Comparison of ENCODE assay signal across 8 cellular contexts in the genomic region with DNA sequence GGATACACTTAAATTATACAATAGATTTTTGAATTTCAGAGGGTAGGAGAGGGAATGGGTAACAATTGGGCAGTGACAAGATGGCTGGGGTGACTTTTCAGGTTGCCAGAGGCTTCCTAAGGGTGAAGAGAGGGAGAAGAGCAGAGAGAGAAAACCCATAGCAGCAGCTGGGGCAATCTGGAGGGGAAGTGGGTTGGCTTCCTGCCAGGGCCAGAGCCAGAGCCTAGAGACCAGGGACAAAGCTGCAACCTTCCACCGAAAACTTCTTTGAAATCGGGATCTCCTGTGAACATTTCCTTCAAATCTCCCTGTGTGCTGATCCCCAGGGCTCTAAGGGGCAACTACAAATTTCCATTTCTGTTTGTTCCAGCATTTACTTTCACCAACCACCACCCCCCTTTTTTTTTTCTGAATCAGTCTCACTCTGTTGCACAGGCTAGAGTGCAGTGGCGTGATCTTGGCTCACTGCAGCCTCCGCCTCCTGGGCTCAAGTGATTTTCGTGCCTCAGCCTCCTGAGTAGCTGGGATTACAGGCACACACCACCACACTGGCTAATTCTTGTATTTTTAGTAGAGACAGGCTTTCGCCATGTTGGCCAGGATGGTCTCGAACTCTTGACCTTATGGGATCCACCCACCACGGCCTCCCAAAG. TPM values are rescaled to one million over a fixed set of nuclear protein-coding genes. Genes with fewer than 3 reads are reported as not detected.
DNase-seq lines count a peak whose midpoint lies in the region; ATAC-seq, FAIRE-seq and TF ChIP-seq lines count a peak whose summit lies in the region.

No MANE protein-coding gene starts in this region.

- no peaks in the 10 kb centered on the region for H3K27me3 Mint-ChIP-seq in activated CD8-positive, alpha-beta T cell treated with anti-CD3 and anti-CD28 coated beads, Interleukin-2, amount 10 ng/mL, durations not matched to agents 7 days and 5 days (ENCODE audit: low read depth)

- peak overlapping the region; percentile 73 for H3K27ac Mint-ChIP-seq in activated CD8-positive, alpha-beta T cell treated with anti-CD3 and anti-CD28 coated beads, Interleukin-2, amount 10 ng/mL, durations not matched to agents 7 days and 5 days

- H3K36me3 Mint-ChIP-seq in activated CD8-positive, alpha-beta T cell treated with anti-CD3 and anti-CD28 coated beads, Interleukin-2, amount 10 ng/mL, durations not matched to agents 7 days and 5 days (ENCODE audit: low read depth), result peaks cover 7% of the 10 kb centered on the region

- H3K4me3 Mint-ChIP-seq in activated CD8-positive, alpha-beta T cell treated with anti-CD3 and anti-CD28 coated beads, Interleukin-2, amount 10 ng/mL, durations not matched to agents 7 days and 5 days, result peak overlapping the region; percentile 15

- H3K4me1 Mint-ChIP-seq in activated CD8-positive, alpha-beta T cell treated with anti-CD3 and anti-CD28 coated beads, Interleukin-2, amount 10 ng/mL, durations not matched to agents 7 days and 5 days (ENCODE audit: low read depth), result peaks cover 65% of the 10 kb centered on the region

- CTCF ChIA-PET in activated CD8-positive, alpha-beta T cell treated with anti-CD3 and anti-CD28 coated beads, Interleukin-2, amount 10 ng/mL, durations not matched to agents 7 days and 5 days (lab: Charles Lee), result interaction anchor here (0.9 to 3.0 kb wide), 3 partner anchors 13 to 25 kb away, joined by 3 to 9 read pairs (median 4); a partner anchor contains a TSS

- no peak for ATAC-seq in activated CD8-positive, alpha-beta T cell treated with anti-CD3 and anti-CD28 coated beads, Interleukin-2, amount 10 ng/mL, durations not matched to agents 7 days and 5 days
- ATAC-seq in left colon (no peak), HG02571 (IDR thresholded peaks at IDR 0.05; ENCODE audit: unreplicated experiment) (no peak), GM19463 (IDR thresholded peaks at IDR 0.05; ENCODE audit: unreplicated experiment) (no peak)

- intact Hi-C loops in left colon (cut with DNase I, micrococcal nuclease), result no loop called here

- FAIRE-seq in HTR-8/SVneo (lab: Jason Lieb, UNC), result no peak

- H3K9me3 Mint-ChIP-seq in activated CD8-positive, alpha-beta T cell treated with anti-CD3 and anti-CD28 coated beads, Interleukin-2, amount 10 ng/mL, durations not matched to agents 7 days and 5 days (ENCODE audit: insufficient read depth), result no peaks in the 10 kb centered on the region

- no peak for TF ChIP-seq POLR2A in erythroblast (IDR thresholded peaks at IDR 0.05; ENCODE audit: low read length)

- DNase-seq in CD1c-positive myeloid dendritic cell (ENCODE audit: extremely low spot score) (peak; percentile 40), NCI-H1092 treated with DMSO at 0.1 percent for 48 hours (lab: John Stamatoyannopoulos, UW) (peak; percentile 29), left colon (peak; percentile 55 to 75), HTR-8/SVneo (ENCODE audit: insufficient read length, low spot score) (no peak), erythroblast (lab: John Stamatoyannopoulos, UW) (no peak)
- DNase-seq in activated CD8-positive, alpha-beta T cell treated with anti-CD3 and anti-CD28 coated beads, Interleukin-2, amount 10 ng/mL, durations not matched to agents 7 days and 5 days, result peak; percentile 63

- POLR2A ChIA-PET in activated CD8-positive, alpha-beta T cell treated with anti-CD3 and anti-CD28 coated beads, Interleukin-2, amount 10 ng/mL, durations not matched to agents 7 days and 5 days (lab: Charles Lee), result interaction anchor here (1.0 to 1.1 kb wide), 2 partner anchors 11 to 142 kb away, joined by 3 read pairs; a partner anchor contains a TSS

RNA-seq across cellular contexts. Expression of a gene that starts 3.1 kb away (rescaled TPM):
- total RNA-seq in activated CD8-positive, alpha-beta T cell treated with anti-CD3 and anti-CD28 coated beads, Interleukin-2, amount 10 ng/mL, durations not matched to agents 7 days and 5 days, result 1 to 10 TPM; 1.1 to 1.4 TPM
- 10 to 100 TPM in 1 of 2 donors, 1 to 10 TPM in 1; 8.4 to 41.6 TPM for total RNA-seq in left colon

RNA-seq across cellular contexts. Expression of a gene that starts 3.9 kb away (rescaled TPM):
- total RNA-seq in activated CD8-positive, alpha-beta T cell treated with anti-CD3 and anti-CD28 coated beads, Interleukin-2, amount 10 ng/mL, durations not matched to agents 7 days and 5 days, result 100 to 1,000 TPM; 334 to 346 TPM
- total RNA-seq in left colon, result 100 to 1,000 TPM; 243 to 278 TPM

RNA-seq across cellular contexts. Expression of a gene that starts 11.2 kb away (rescaled TPM):
- 10 to 100 TPM; 12.1 to 12.4 TPM for total RNA-seq in activated CD8-positive, alpha-beta T cell treated with anti-CD3 and anti-CD28 coated beads, Interleukin-2, amount 10 ng/mL, durations not matched to agents 7 days and 5 days
- total RNA-seq in left colon, result 10 to 100 TPM in 1 of 2 donors, 1 to 10 TPM in 1; 8.8 to 13.4 TPM

RNA-seq across cellular contexts. Expression of a gene that starts 23.9 kb away (rescaled TPM):
- total RNA-seq in activated CD8-positive, alpha-beta T cell treated with anti-CD3 and anti-CD28 coated beads, Interleukin-2, amount 10 ng/mL, durations not matched to agents 7 days and 5 days, result 10 to 100 TPM; 13.9 to 14.8 TPM
- 10 to 100 TPM; 14.7 to 16.1 TPM for total RNA-seq in left colon

RNA-seq across cellular contexts. Expression of a gene that starts 42.6 kb away (rescaled TPM):
- 10 to 100 TPM; 73.7 to 75.6 TPM for total RNA-seq in activated CD8-positive, alpha-beta T cell treated with anti-CD3 and anti-CD28 coated beads, Interleukin-2, amount 10 ng/mL, durations not matched to agents 7 days and 5 days
- 10 to 100 TPM; 70.2 to 89.7 TPM for total RNA-seq in left colon

Comparison
In these comparisons a context has a peak if more than half of its experiments do, and no peak if none do; other contexts are left out.
1. DNase-seq: peak in CD1c-positive myeloid dendritic cell (single experiment), NCI-H1092 treated with DMSO at 0.1 percent for 48 hours (single experiment), activated CD8-positive, alpha-beta T cell treated with anti-CD3 and anti-CD28 coated beads, Interleukin-2, amount 10 ng/mL, durations not matched to agents 7 days and 5 days (single experiment) and left colon (2 of 2); none in HTR-8/SVneo (single experiment) and erythroblast (0 of 2).